In the genomic region with DNA sequence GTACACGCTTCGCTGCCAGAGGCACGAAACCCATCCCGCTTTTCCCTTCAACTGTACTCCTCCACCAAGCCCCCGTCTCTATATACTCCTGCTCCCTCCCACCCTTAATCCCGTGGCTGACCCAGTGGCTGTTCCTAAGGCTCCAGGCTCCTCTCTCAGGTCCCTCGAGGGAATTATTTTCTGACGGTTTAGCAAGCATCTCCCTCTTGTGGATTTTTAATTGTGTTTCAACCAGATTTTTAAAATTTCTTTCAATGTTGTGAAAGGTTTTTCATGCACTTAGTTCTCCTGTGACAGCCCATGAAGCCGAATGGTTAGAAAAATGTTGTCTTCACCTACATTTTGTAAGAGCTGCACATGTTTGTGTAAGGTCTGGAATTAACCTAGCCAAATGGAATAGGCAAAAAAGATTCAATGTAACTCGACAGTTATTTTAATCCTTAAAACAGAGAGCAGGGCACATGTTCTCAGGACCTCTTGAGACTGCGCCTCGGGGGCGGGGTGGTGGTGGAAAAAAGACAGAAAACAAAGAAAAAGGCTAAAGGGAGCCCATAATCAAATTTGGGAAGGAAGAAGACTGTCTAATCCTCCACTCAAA, we compare ENCODE assay signal across 8 cellular contexts. TPM values are rescaled to one million over a fixed set of nuclear protein-coding genes. Genes with fewer than 3 reads are reported as not detected.
A peak's percentile ranks its signal among the peaks of the same experiment; 100 is the strongest.
DNase-seq lines count a peak whose midpoint lies in the region; ATAC-seq and TF ChIP-seq lines count a peak whose summit lies in the region.

No MANE protein-coding gene starts in this region.

- H3K9me3 ChIP-seq in MM.1S (replicated peaks; ENCODE audit: insufficient read depth, low read length) (no peaks in the 10 kb centered on the region), psoas muscle (no peaks in the 10 kb centered on the region)

- no peaks in the 10 kb centered on the region for H3K36me3 ChIP-seq in MM.1S (replicated peaks; ENCODE audit: insufficient read depth, low read length)
- no peaks in the 10 kb centered on the region for H3K36me3 ChIP-seq in psoas muscle (ENCODE audit: insufficient read depth in 1 of 2, low read depth in 1 of 2)

- peaks cover 16% of the 10 kb centered on the region for H3F3A ChIP-seq in MM.1S (ENCODE audit: insufficient read depth, low read length)

- H3K27me3 ChIP-seq in MM.1S (replicated peaks; ENCODE audit: insufficient read depth, low read length) (no peaks in the 10 kb centered on the region), psoas muscle (ENCODE audit: insufficient read depth in 3 of 3, low read length in 2 of 3) (no peaks in the 10 kb centered on the region)

- H3K9ac ChIP-seq in MM.1S (ENCODE audit: low read length) = peak overlapping the region; percentile 42; the same call in 1 of the 2 replicates

- intact Hi-C loops in Right ventricle myocardium inferior (cut with DNase I) = loop anchor here (2.0 to 10.0 kb wide), 2 partner anchors 146 to 192 kb away; partner anchors contain the start of gene PPIB
- intact Hi-C loops in cardiac septum (cut with DNase I) = loop anchor here (1.0 to 5.0 kb wide), 2 partner anchors 32 to 149 kb away; no protein-coding TSS in a partner anchor
- intact Hi-C loops in activated B cell treated with CpG ODN at 0.5 μM for 24 hours (cut with micrococcal nuclease) = loop anchor here (1.0 kb wide), 5 partner anchors 25 to 347 kb away; partner anchors contain the start of genes PCLAF, PPIB, TRIP4 and ZNF609
- intact Hi-C loops in psoas muscle (cut with DNase I) = loop anchor here (5.0 kb wide), 2 partner anchors 149 to 194 kb away; partner anchors contain the start of gene PPIB (in 2 of the 2)

- H3K4me3 Mint-ChIP-seq in activated B cell treated with CpG ODN at 0.5 μM for 24 hours = peak overlapping the region; percentile 87

- H3K4me2 ChIP-seq in MM.1S (ENCODE audit: low read depth, low read length) = peak overlapping the region; percentile 63

- H3K4me1 Mint-ChIP-seq in activated B cell treated with CpG ODN at 0.5 μM for 24 hours = peaks cover 17% of the 10 kb centered on the region

- peak; percentile 62 for ATAC-seq in Right ventricle myocardium inferior
- ATAC-seq in activated B cell treated with CpG ODN at 0.5 μM for 24 hours (ENCODE audit: low read depth) = peak; percentile 25
- peak in 3 of 4 donors; percentile 55 to 62 (median 56) for ATAC-seq in psoas muscle
- ATAC-seq in GM21423 (IDR thresholded peaks at IDR 0.05; ENCODE audit: unreplicated experiment) = no peak

- POLR2A ChIA-PET in activated B cell treated with CpG ODN at 0.5 μM for 24 hours (lab: Charles Lee) = interaction anchor here (0.6 to 2.2 kb wide), 3 partner anchors 31 to 194 kb away, joined by 4 to 16 read pairs (median 6); partner anchors contain the start of genes PPIB and TRIP4

- 17 to 21% (median 20%) methylated on average over 13 of the region's 13 CpGs for WGBS in psoas muscle, 3 donors

- H3K27me3 Mint-ChIP-seq in activated B cell treated with CpG ODN at 0.5 μM for 24 hours = no peaks in the 10 kb centered on the region

- no peaks in the 10 kb centered on the region for H3K9me3 Mint-ChIP-seq in activated B cell treated with CpG ODN at 0.5 μM for 24 hours

- TF ChIP-seq CTCF in MM.1S (IDR thresholded peaks at IDR 0.05; ENCODE audit: low read length) (peak; percentile 45), activated B cell treated with CpG ODN at 0.5 μM for 24 hours (IDR thresholded peaks at IDR 0.05) (no peak), psoas muscle (IDR thresholded peaks at IDR 0.05) (peak; percentile 19)

- no peaks in the 10 kb centered on the region for H3K9me2 ChIP-seq in MM.1S (replicated peaks; ENCODE audit: insufficient read depth, low read length)

- H3K36me3 Mint-ChIP-seq in activated B cell treated with CpG ODN at 0.5 μM for 24 hours (ENCODE audit: low read depth) = peaks cover 4% of the 10 kb centered on the region

- H3K4me3 ChIP-seq in MM.1S (ENCODE audit: low read length) = peak overlapping the region; percentile 70
- H3K4me3 ChIP-seq in psoas muscle = peak overlapping the region; percentile 80

- H3K79me2 ChIP-seq in MM.1S (ENCODE audit: low read length) = peaks cover 25% of the 10 kb centered on the region

- H3K27ac ChIP-seq in MM.1S (ENCODE audit: low read length) (peak overlapping the region; percentile 42; the same call in 1 of the 2 replicates), psoas muscle (peak overlapping the region; percentile 56)

- H3K4me1 ChIP-seq in MM.1S (ENCODE audit: low read length) = 0 out of 2 replicates have a peak, but pooled peaks cover 7% of the 10 kb centered on the region
- H3K4me1 ChIP-seq in psoas muscle = peaks cover 12% of the 10 kb centered on the region

- DNase-seq in Right ventricle myocardium inferior (ENCODE audit: missing footprints) = no peak
- no peak for DNase-seq in cardiac septum (ENCODE audit: low spot score)
- DNase-seq in MM.1S = no peak
- no peak for DNase-seq in activated B cell treated with CpG ODN at 0.5 μM for 24 hours
- peak; percentile 82 for DNase-seq in glomerular endothelial cell (ENCODE audit: extremely low read depth, low read depth, low spot score)
- no peak for DNase-seq in psoas muscle
- DNase-seq in stimulated activated CD4-positive, alpha-beta T cell treated with anti-CD3 and anti-CD28 coated beads, Interleukin-1b, Interleukin-23, amount 100 ng/mL, for 48 hours = no peak

- no peaks in the 10 kb centered on the region for H4K20me1 ChIP-seq in MM.1S (ENCODE audit: insufficient read depth, low read length)

- peak overlapping the region; percentile 80 for H3K27ac Mint-ChIP-seq in activated B cell treated with CpG ODN at 0.5 μM for 24 hours

- CTCF ChIA-PET in activated B cell treated with CpG ODN at 0.5 μM for 24 hours (lab: Charles Lee) = no interaction called here

- H2AFZ ChIP-seq in MM.1S (ENCODE audit: low read length) = peak overlapping the region; percentile 87

RNA-seq across cellular contexts. Expression of gene CSNK1G1, which starts 0.6 kb away (rescaled TPM):
- total RNA-seq in Right ventricle myocardium inferior (5.5 TPM), cardiac septum (8.3 TPM), activated B cell treated with CpG ODN at 0.5 μM for 24 hours (26.1 and 26.6 TPM in 2 replicates), glomerular endothelial cell (27.2 and 41.9 TPM in 2 replicates), psoas muscle (1 to 10 TPM; 7.1 to 9.6 (median 7.8) TPM)
- polyA plus RNA-seq in psoas muscle = 1 to 10 TPM; 1.9 to 6.4 (median 5.5) TPM

RNA-seq across cellular contexts. Expression of gene PCLAF, which starts 24.7 kb away (rescaled TPM):
- total RNA-seq in Right ventricle myocardium inferior (1.1 TPM), cardiac septum (0.19 TPM), activated B cell treated with CpG ODN at 0.5 μM for 24 hours (2.0 and 3.9 TPM in 2 replicates), glomerular endothelial cell (8.5 and 10.9 TPM in 2 replicates), psoas muscle (under 1 TPM in 3 of 4 donors, not detected in 1; 0.15 to 0.37 (median 0.24) TPM)
- polyA plus RNA-seq in psoas muscle = under 1 TPM in 2 of 3 donors, not detected in 1; 0.42 TPM

RNA-seq across cellular contexts. Expression of gene TRIP4, which starts 31.1 kb away (rescaled TPM):
- 13.1 TPM for total RNA-seq in Right ventricle myocardium inferior
- total RNA-seq in cardiac septum = 16.0 TPM
- total RNA-seq in activated B cell treated with CpG ODN at 0.5 μM for 24 hours = 26.3 and 35.0 TPM in 2 replicates
- total RNA-seq in glomerular endothelial cell = 17.8 and 18.3 TPM in 2 replicates
- total RNA-seq in psoas muscle = 10 to 100 TPM in 2 of 4 donors, 1 to 10 TPM in 2; 6.3 to 11.9 (median 9.0) TPM
- polyA plus RNA-seq in psoas muscle = 10 to 100 TPM in 2 of 3 donors, 1 to 10 TPM in 1; 8.3 to 16.6 (median 10.4) TPM
